ENCODE assay signal across 16 cellular contexts in genomic region chr5:177385720-177386119, GRCh38. TPM values are rescaled to one million over a fixed set of nuclear protein-coding genes. Genes with fewer than 3 reads are reported as not detected.
DNase-seq lines count a peak whose midpoint lies in the region; ATAC-seq and TF ChIP-seq lines count a peak whose summit lies in the region.
"Had no signal": no experiment of that assay in that cellular context is flagged by ENCODE, and none has a peak within 500 bp of the region (broad histone marks: within the 10 kb centered on the region; RNA-seq: fewer than 3 reads in every experiment).

No MANE protein-coding gene starts in this region.

- no peaks in the 10 kb centered on the region for H3K27me3 ChIP-seq in CD4-positive, alpha-beta memory T cell (ENCODE audit: insufficient read depth, low read length)
- H3K27me3 ChIP-seq: BE2C had no signal

- POLR2A ChIA-PET in CD4-positive, alpha-beta memory T cell (lab: Charles Lee; ENCODE audit: partially characterized antibody): interaction anchor here (1.0 to 10.3 kb wide), 4 partner anchors 13 to 22 kb away, joined by 3 to 138 read pairs (median 6); partner anchors contain the start of gene PFN3
- POLR2A ChIA-PET in GM10248 (lab: Yijun Ruan, JAX): no interaction called here

- no peak for ATAC-seq in T-helper 17 cell
- no peak for ATAC-seq in stimulated activated effector memory CD8-positive, alpha-beta T cell treated with anti-CD3 and anti-CD28 coated beads, Interleukin-12 subunit alpha, Interleukin-12 subunit beta, amount 100 ng/mL, for 72 hours
- ATAC-seq in HG03025 (IDR thresholded peaks at IDR 0.05; ENCODE audit: low FRiP score, unreplicated experiment): no peak
- ATAC-seq in HG02870 (IDR thresholded peaks at IDR 0.05; ENCODE audit: unreplicated experiment): no peak
- ATAC-seq: A549, GM23338, HepG2 had no signal

- H3K36me3 ChIP-seq in CD4-positive, alpha-beta memory T cell (ENCODE audit: insufficient read depth, low read length): no peaks in the 10 kb centered on the region
- H3K36me3 ChIP-seq: BE2C had no signal

- no peak for TF ChIP-seq CTCF in GM10248 (IDR thresholded peaks at IDR 0.05; ENCODE audit: control extremely low read depth, extremely low read depth, low read depth, missing control alignments)

- CTCF ChIA-PET in CD4-positive, alpha-beta memory T cell (lab: Charles Lee; ENCODE audit: partially characterized antibody): interaction anchor here (5.2 to 11.6 kb wide), 4 partner anchors 14 to 70 kb away, joined by 27 to 295 read pairs (median 206); partner anchors contain the start of gene PFN3
- CTCF ChIA-PET in GM10248 (lab: Yijun Ruan, JAX): interaction anchor here (0.7 to 30.0 kb wide), 7 partner anchors 9 to 116 kb away, joined by 3 to 734 read pairs (median 4); partner anchors contain the start of genes F12, LMAN2, PFN3 and RGS14

- H3K4me3 Mint-ChIP-seq in CD4-positive, alpha-beta memory T cell: peak overlapping the region in 5 of 8 donors; percentile 13 to 74 (median 35)
- H3K4me3 Mint-ChIP-seq in T-helper 17 cell (peak overlapping the region; percentile 74), immature natural killer cell (peak overlapping the region in 4 of 5 donors; percentile 0 to 75 (median 58))
- peak overlapping the region; percentile 43 for H3K4me3 Mint-ChIP-seq in stimulated activated effector memory CD8-positive, alpha-beta T cell treated with anti-CD3 and anti-CD28 coated beads, Interleukin-12 subunit alpha, Interleukin-12 subunit beta, amount 100 ng/mL, for 72 hours
- H3K4me3 Mint-ChIP-seq: GM23338 had no signal

- H3K4me1 Mint-ChIP-seq in CD4-positive, alpha-beta memory T cell: peaks cover 32 to 72% (median 40%) of the 10 kb centered on the region in 4 donors
- H3K4me1 Mint-ChIP-seq in T-helper 17 cell: peaks cover 44% of the 10 kb centered on the region
- peaks cover 36 to 41% of the 10 kb centered on the region in 2 donors for H3K4me1 Mint-ChIP-seq in immature natural killer cell
- H3K4me1 Mint-ChIP-seq in stimulated activated effector memory CD8-positive, alpha-beta T cell treated with anti-CD3 and anti-CD28 coated beads, Interleukin-12 subunit alpha, Interleukin-12 subunit beta, amount 100 ng/mL, for 72 hours: peaks cover 58% of the 10 kb centered on the region

- H3K36me3 Mint-ChIP-seq in CD4-positive, alpha-beta memory T cell: no peaks in the 10 kb centered on the region
- H3K36me3 Mint-ChIP-seq in T-helper 17 cell (ENCODE audit: low read depth) (no peaks in the 10 kb centered on the region), immature natural killer cell (no peaks in the 10 kb centered on the region)
- H3K36me3 Mint-ChIP-seq in stimulated activated effector memory CD8-positive, alpha-beta T cell treated with anti-CD3 and anti-CD28 coated beads, Interleukin-12 subunit alpha, Interleukin-12 subunit beta, amount 100 ng/mL, for 72 hours: peaks cover 12% of the 10 kb centered on the region

- peaks cover 0 to 1% (median 0%) of the 10 kb centered on the region in 8 donors for H3K9me3 Mint-ChIP-seq in CD4-positive, alpha-beta memory T cell
- H3K9me3 Mint-ChIP-seq in immature natural killer cell: no peaks in the 10 kb centered on the region
- H3K9me3 Mint-ChIP-seq in stimulated activated effector memory CD8-positive, alpha-beta T cell treated with anti-CD3 and anti-CD28 coated beads, Interleukin-12 subunit alpha, Interleukin-12 subunit beta, amount 100 ng/mL, for 72 hours: no peaks in the 10 kb centered on the region
- H3K9me3 Mint-ChIP-seq: GM23338 had no signal

- no peak for DNase-seq in CD4-positive, alpha-beta memory T cell
- DNase-seq in T-helper 17 cell: no peak
- no peak for DNase-seq in immature natural killer cell
- DNase-seq in stimulated activated effector memory CD8-positive, alpha-beta T cell treated with anti-CD3 and anti-CD28 coated beads, Interleukin-12 subunit alpha, Interleukin-12 subunit beta, amount 100 ng/mL, for 72 hours (ENCODE audit: low spot score in 2 of 2): no peak
- DNase-seq in GM10248 (ENCODE audit: extremely low spot score): no peak
- DNase-seq: BE2C, DMS153, DMS79 treated with DMSO at 0.1 percent for 48 hours, EL, H7 had no signal

- H3K27ac ChIP-seq in CD4-positive, alpha-beta memory T cell (ENCODE audit: low read depth, low read length): no peak overlapping the region
- H3K27ac ChIP-seq: A549 had no signal

- intact Hi-C loops in CD4-positive, alpha-beta memory T cell (cut with micrococcal nuclease): no loop called here

- H3K9me3 ChIP-seq in CD4-positive, alpha-beta memory T cell (ENCODE audit: control insufficient read depth in 1 of 2, low read length in 2 of 2): no peaks in the 10 kb centered on the region
- no peaks in the 10 kb centered on the region for H3K9me3 ChIP-seq in T-helper 17 cell (ENCODE audit: control insufficient read depth, low read length, poor library complexity, severe bottlenecking)
- H3K9me3 ChIP-seq: A549, BE2C had no signal

- peaks cover 53% of the 10 kb centered on the region for H3K4me1 ChIP-seq in CD4-positive, alpha-beta memory T cell (ENCODE audit: insufficient read depth, low read length)
- H3K4me1 ChIP-seq: BE2C had no signal

- H3K4me3 ChIP-seq in CD4-positive, alpha-beta memory T cell (ENCODE audit: low read length in 2 of 2): no peak overlapping the region
- H3K4me3 ChIP-seq: A549, GM23338 had no signal

- H3K27me3 Mint-ChIP-seq in CD4-positive, alpha-beta memory T cell: no peaks in the 10 kb centered on the region
- no peaks in the 10 kb centered on the region for H3K27me3 Mint-ChIP-seq in T-helper 17 cell
- peaks cover 6 to 12% (median 6%) of the 10 kb centered on the region in 3 donors for H3K27me3 Mint-ChIP-seq in immature natural killer cell (ENCODE audit: low read depth in 3 of 3)

- peak overlapping the region in 2 of 7 donors; percentile 16 to 81 for H3K27ac Mint-ChIP-seq in CD4-positive, alpha-beta memory T cell
- H3K27ac Mint-ChIP-seq in T-helper 17 cell (peak overlapping the region; percentile 80), immature natural killer cell (peak overlapping the region in 1 of 6 donors; percentile 89)
- H3K27ac Mint-ChIP-seq in stimulated activated effector memory CD8-positive, alpha-beta T cell treated with anti-CD3 and anti-CD28 coated beads, Interleukin-12 subunit alpha, Interleukin-12 subunit beta, amount 100 ng/mL, for 72 hours: peak overlapping the region; percentile 46
- H3K27ac Mint-ChIP-seq: GM23338 had no signal

RNA-seq across cellular contexts. Expression of gene SLC34A1, which starts 1.5 kb away (rescaled TPM):
- under 1 TPM in 1 of 2 experiments, not detected in 1; 0.11 TPM for total RNA-seq in CD4-positive, alpha-beta memory T cell
- not detected for polyA plus RNA-seq in CD4-positive, alpha-beta memory T cell
- total RNA-seq in T-helper 17 cell: under 1 TPM; 0.31 to 0.40 TPM
- polyA plus RNA-seq in immature natural killer cell: under 1 TPM in 2 of 3 donors, not detected in 1; 0.26 to 0.34 TPM
- total RNA-seq: GM23338, H7 had no signal
- polyA plus RNA-seq: AG04450, GM23338 had no signal

RNA-seq across cellular contexts. Expression of gene PFN3, which starts 14.7 kb away (rescaled TPM):
- total RNA-seq in CD4-positive, alpha-beta memory T cell: not detected
- polyA plus RNA-seq in CD4-positive, alpha-beta memory T cell: not detected
- not detected for total RNA-seq in T-helper 17 cell
- polyA plus RNA-seq in immature natural killer cell: not detected
- total RNA-seq: H7, HepG2 had no signal
- polyA plus RNA-seq: A549, AG04450, HepG2 had no signal

RNA-seq across cellular contexts. Expression of gene F12, which starts 23.6 kb away (rescaled TPM):
- total RNA-seq in CD4-positive, alpha-beta memory T cell: not detected
- 1 to 10 TPM; 2.0 to 2.4 TPM for polyA plus RNA-seq in CD4-positive, alpha-beta memory T cell
- total RNA-seq in T-helper 17 cell: 1 to 10 TPM in 1 of 2 donors, under 1 TPM in 1; 0.62 to 1.1 TPM
- polyA plus RNA-seq in immature natural killer cell: 1 to 10 TPM in 2 of 3 donors, not detected in 1; 1.3 to 2.3 TPM

RNA-seq across cellular contexts. Expression of gene RGS14, which starts 28.0 kb away (rescaled TPM):
- total RNA-seq in CD4-positive, alpha-beta memory T cell: 100 to 1,000 TPM; 167 to 168 TPM
- polyA plus RNA-seq in CD4-positive, alpha-beta memory T cell: 10 to 100 TPM; 62.3 to 96.7 TPM
- total RNA-seq in T-helper 17 cell: 100 to 1,000 TPM in 1 of 2 donors, 10 to 100 TPM in 1; 76.7 to 110 TPM
- polyA plus RNA-seq in immature natural killer cell: 10 to 100 TPM; 27.1 to 64.5 (median 33.8) TPM

RNA-seq across cellular contexts. Expression of gene LMAN2, which starts 34.3 kb away (rescaled TPM):
- total RNA-seq in CD4-positive, alpha-beta memory T cell: 100 to 1,000 TPM; 114 to 123 TPM
- polyA plus RNA-seq in CD4-positive, alpha-beta memory T cell: 100 to 1,000 TPM; 223 to 322 TPM
- total RNA-seq in T-helper 17 cell: 10 to 100 TPM; 75.5 to 89.8 TPM
- polyA plus RNA-seq in immature natural killer cell: 100 to 1,000 TPM; 316 to 441 (median 409) TPM
